In the genomic region with DNA sequence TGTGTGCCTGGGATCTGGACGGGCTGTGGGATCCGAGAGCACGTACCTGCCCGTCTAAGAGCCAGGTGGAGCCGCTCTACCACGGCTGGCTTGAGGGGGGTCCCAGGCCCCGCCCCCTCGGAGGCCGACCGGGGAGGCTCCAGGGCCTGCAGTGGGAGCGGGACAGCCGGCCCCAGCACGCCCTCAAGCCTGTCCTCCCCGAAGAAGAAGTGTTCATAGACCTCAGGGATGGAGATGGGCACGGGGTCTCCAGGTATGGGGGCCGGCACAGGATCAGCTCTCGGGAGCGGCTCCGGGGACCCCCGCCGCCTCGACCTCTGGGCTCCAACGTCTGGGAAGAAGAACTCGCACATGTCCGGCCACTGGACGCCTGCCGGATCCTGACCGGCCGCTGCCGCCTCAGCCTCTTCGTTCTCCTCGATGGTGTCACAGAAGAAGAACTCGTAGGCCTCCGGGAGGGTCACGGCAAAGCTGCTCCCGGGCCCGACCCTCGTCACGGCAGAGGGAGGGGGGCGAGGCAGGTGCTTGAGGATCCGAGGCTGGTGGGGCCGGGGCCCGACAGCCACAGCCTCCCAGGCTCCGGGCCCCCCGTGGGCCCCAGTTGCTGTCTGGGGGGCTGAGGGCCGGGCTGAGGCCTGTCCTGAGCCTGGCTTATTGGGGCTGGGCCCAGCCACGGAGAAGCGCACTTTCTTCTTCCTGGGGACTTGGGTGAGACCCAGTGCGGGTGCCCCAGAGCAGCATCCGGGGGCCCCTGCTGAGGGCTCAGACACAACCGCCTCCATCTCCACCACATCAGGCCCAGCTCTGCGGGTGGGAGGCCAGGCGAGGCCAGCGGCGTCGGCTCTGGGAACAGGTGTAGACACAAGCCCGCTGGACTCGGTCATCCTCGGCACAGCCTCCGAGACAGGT, we compare ENCODE assay signal across 22 cellular contexts. TPM values are rescaled to one million over a fixed set of nuclear protein-coding genes. Genes with fewer than 3 reads are reported as not detected.
"Had no signal": no experiment of that assay in that cellular context is flagged by ENCODE, and none has a peak within 500 bp of the region (broad histone marks: within the 10 kb centered on the region; RNA-seq: fewer than 3 reads in every experiment).

No MANE protein-coding gene starts in this region.

- H3K4me1 Mint-ChIP-seq: activated naive CD4-positive, alpha-beta T cell treated with anti-CD3 and anti-CD28 coated beads, Interleukin-2, amount 50 U/mL, for 24 hours; nephron had no signal

- H3K4me3 ChIP-seq: body of pancreas, cardiac muscle cell, hepatocyte, thyroid gland had no signal

- H3K9me3 ChIP-seq: body of pancreas, thyroid gland had no signal

- H3K27ac Mint-ChIP-seq: activated CD4-positive, alpha-beta memory T cell treated with anti-CD3 and anti-CD28 coated beads, Interleukin-2, amount 10 ng/mL, durations not matched to agents 7 days and 5 days; activated naive CD4-positive, alpha-beta T cell treated with anti-CD3 and anti-CD28 coated beads, Interleukin-2, amount 50 U/mL, for 24 hours; dendritic cell treated with granulocyte-macrophage colony-stimulating factor and Interleukin-4, amounts not matched to agents 40 ng/mL and 50 ng/mL, for 4 days; memory B cell; nephron had no signal

- H3K36me3 Mint-ChIP-seq: immature natural killer cell had no signal

- H3K9me3 Mint-ChIP-seq: activated CD4-positive, alpha-beta memory T cell treated with anti-CD3 and anti-CD28 coated beads, Interleukin-2, amount 10 ng/mL, durations not matched to agents 7 days and 5 days; activated naive CD4-positive, alpha-beta T cell treated with anti-CD3 and anti-CD28 coated beads, Interleukin-2, amount 50 U/mL, for 24 hours; dendritic cell treated with granulocyte-macrophage colony-stimulating factor and Interleukin-4, amounts not matched to agents 40 ng/mL and 50 ng/mL, for 4 days; immature natural killer cell; memory B cell; stimulated activated naive CD8-positive, alpha-beta T cell treated with anti-CD3 and anti-CD28 coated beads, Interleukin-15, Interleukin-2, amounts not matched to agents 100 ng/mL and 50 ng/mL, for 24 hours; T-helper 1 cell treated with Interleukin-12 subunit alpha and Interleukin-12 subunit beta and Interleukin-4 antibody, amounts not matched to agents 30 μg/mL and 1 μg/mL, for 36 hours had no signal

- ATAC-seq: body of pancreas, WTC11 had no signal

- H3K27ac ChIP-seq: body of pancreas, cardiac muscle cell, hepatocyte, thyroid gland had no signal

- H3K27me3 ChIP-seq: hepatocyte, thyroid gland had no signal

- H3K4me3 Mint-ChIP-seq: activated CD4-positive, alpha-beta memory T cell treated with anti-CD3 and anti-CD28 coated beads, Interleukin-2, amount 10 ng/mL, durations not matched to agents 7 days and 5 days; activated naive CD4-positive, alpha-beta T cell treated with anti-CD3 and anti-CD28 coated beads, Interleukin-2, amount 50 U/mL, for 24 hours; dendritic cell treated with granulocyte-macrophage colony-stimulating factor and Interleukin-4, amounts not matched to agents 40 ng/mL and 50 ng/mL, for 4 days; immature natural killer cell; stimulated activated naive CD8-positive, alpha-beta T cell treated with anti-CD3 and anti-CD28 coated beads, Interleukin-15, Interleukin-2, amounts not matched to agents 100 ng/mL and 50 ng/mL, for 24 hours; T-helper 1 cell treated with Interleukin-12 subunit alpha and Interleukin-12 subunit beta and Interleukin-4 antibody, amounts not matched to agents 30 μg/mL and 1 μg/mL, for 36 hours; WTC11 had no signal

- H3K36me3 ChIP-seq: cardiac muscle cell, thyroid gland had no signal

- DNase-seq: activated CD4-positive, alpha-beta memory T cell treated with anti-CD3 and anti-CD28 coated beads, Interleukin-2, amount 10 ng/mL, durations not matched to agents 7 days and 5 days; activated CD4-positive, alpha-beta T cell treated with anti-CD3 and anti-CD28 coated beads for 48 hours; activated gamma-delta T cell treated with Interleukin-2 at 50 U/mL for 16 hours; activated T-cell treated with anti-CD3 and anti-CD28 coated beads for 4 hours; anterior cingulate cortex; effector CD4-positive, alpha-beta T cell; immature natural killer cell; stimulated activated CD4-positive, alpha-beta T cell treated with anti-CD3 and anti-CD28 coated beads, Interleukin-1b, Interleukin-23, amount 100 ng/mL, for 48 hours; substantia nigra; T1000; thyroid gland had no signal

RNA-seq across cellular contexts. Expression of a gene that starts 2.8 kb away (rescaled TPM):
- total RNA-seq: activated CD4-positive, alpha-beta memory T cell treated with anti-CD3 and anti-CD28 coated beads, Interleukin-2, amount 10 ng/mL, durations not matched to agents 7 days and 5 days; body of pancreas; epithelial cell of proximal tubule; hepatocyte; WTC11 had no signal
- polyA plus RNA-seq: immature natural killer cell had no signal

RNA-seq across cellular contexts. Expression of a gene that starts 12.8 kb away (rescaled TPM):
- total RNA-seq: body of pancreas had no signal
